8 cellular contexts compared by ENCODE assay signal in the genomic region with DNA sequence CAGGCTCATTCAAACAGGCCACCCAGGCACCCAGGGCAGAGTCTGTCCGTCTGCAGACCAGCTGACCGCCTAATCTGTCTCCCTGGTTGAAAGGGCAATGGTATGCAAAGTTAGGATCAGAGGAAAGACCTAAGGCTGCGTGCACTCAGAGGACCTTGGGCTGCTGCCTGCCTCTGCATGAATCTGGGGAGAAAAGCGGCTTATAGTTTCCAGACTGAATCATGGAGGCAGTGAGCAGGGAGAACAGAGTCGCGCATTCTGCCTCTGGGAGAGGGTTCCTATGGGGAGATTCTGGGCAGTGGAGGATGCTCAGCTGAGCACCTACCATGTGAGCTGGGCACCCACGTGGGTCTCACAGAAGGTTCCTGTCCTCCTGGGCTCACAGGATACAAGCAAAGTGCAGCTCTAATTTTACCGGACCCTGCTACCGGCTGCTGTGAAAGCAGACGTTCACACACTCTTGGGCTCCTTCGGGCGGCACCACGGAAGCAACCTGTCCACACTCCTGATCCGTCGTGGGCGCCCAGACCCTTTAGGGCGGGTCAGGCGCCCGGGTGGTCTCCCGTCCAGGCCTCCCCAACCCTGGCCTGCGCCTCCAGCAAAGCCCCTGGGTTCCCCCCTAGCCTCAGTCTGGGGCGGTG. TPM values are rescaled to one million over a fixed set of nuclear protein-coding genes. Genes with fewer than 3 reads are reported as not detected.
DNase-seq lines count a peak whose midpoint lies in the region; ATAC-seq, FAIRE-seq and TF ChIP-seq lines count a peak whose summit lies in the region.

No MANE protein-coding gene starts in this region.

- H3K27me3 Mint-ChIP-seq in MCF 10A (ENCODE audit: insufficient read depth, unreplicated experiment): no peaks in the 10 kb centered on the region

- H3K4me1 ChIP-seq in PC-3 (ENCODE audit: insufficient read depth, low read length) (peaks cover 26% of the 10 kb centered on the region), kidney (ENCODE audit: control insufficient read depth in 1 of 2, insufficient read depth in 1 of 2, low read depth in 1 of 2, low read length in 2 of 2) (peaks cover 4 to 11% of the 10 kb centered on the region in 2 donors)

- DNase-seq in activated effector memory CD4-positive, alpha-beta T cell treated with Interleukin-2 at 50 U/mL for 16 hours: peak; percentile 3
- no peak for DNase-seq in activated effector memory CD4-positive, alpha-beta T cell treated with anti-CD3 and anti-CD28 coated beads, Interleukin-2, amount 50 U/mL, for 16 hours
- DNase-seq in PC-3: peak; percentile 47
- DNase-seq in MCF 10A (ENCODE audit: unreplicated experiment): peak; percentile 48
- no peak for DNase-seq in kidney
- peak; percentile 9 to 29 for DNase-seq in stimulated activated CD4-positive, alpha-beta T cell treated with anti-CD3 and anti-CD28 coated beads, Interleukin-2, amount 100 ng/mL, for 48 hours
- DNase-seq in GM19238 (ENCODE audit: insufficient read length, low spot score): no peak

- peak overlapping the region; percentile 48 for H3K27ac Mint-ChIP-seq in MCF 10A (ENCODE audit: low read depth, unreplicated experiment)

- H3F3A ChIP-seq in PC-3 (ENCODE audit: low read length, unreplicated experiment): no peaks in the 10 kb centered on the region

- no peaks in the 10 kb centered on the region for H3K9me3 Mint-ChIP-seq in MCF 10A (ENCODE audit: unreplicated experiment)

- CTCF ChIA-PET in PC-3 (lab: Charles Lee): interaction anchor here (0.9 kb wide), 1 partner anchor 44 kb away, joined by 3 read pairs; no protein-coding TSS in a partner anchor
- CTCF ChIA-PET in MCF 10A (lab: Yijun Ruan, JAX): interaction anchor here (0.6 to 1.7 kb wide), 5 partner anchors 33 to 97 kb away, joined by 3 to 14 read pairs (median 3); no protein-coding TSS in a partner anchor

- H3K9me2 ChIP-seq in PC-3 (replicated peaks; ENCODE audit: low read length): no peaks in the 10 kb centered on the region

- H3K36me3 ChIP-seq in PC-3 (ENCODE audit: low read depth, low read length): 0 out of 2 replicates have a peak, but pooled peaks cover 5% of the 10 kb centered on the region
- H3K36me3 ChIP-seq in kidney (ENCODE audit: control insufficient read depth in 1 of 2, insufficient read depth in 2 of 2, low read length in 2 of 2): no peaks in the 10 kb centered on the region

- peaks cover 52% of the 10 kb centered on the region for H3K79me2 ChIP-seq in PC-3 (ENCODE audit: low read length)

- H3K27me3 ChIP-seq in PC-3 (ENCODE audit: low read length): no peaks in the 10 kb centered on the region

- H3K4me3 Mint-ChIP-seq in MCF 10A (ENCODE audit: unreplicated experiment): peak overlapping the region; percentile 76

- intact Hi-C loops in PC-3 (cut with micrococcal nuclease) (loop anchor here (1.0 to 5.0 kb wide), 3 partner anchors 25 to 86 kb away; no protein-coding TSS in a partner anchor), MCF 10A (cut with micrococcal nuclease) (loop anchor here (1.0 to 2.0 kb wide), 4 partner anchors 35 to 88 kb away; no protein-coding TSS in a partner anchor), kidney (cut with DNase I) (no loop called here)

- H3K36me3 Mint-ChIP-seq in MCF 10A (ENCODE audit: insufficient read depth, unreplicated experiment): peaks cover 7% of the 10 kb centered on the region

- H3K9ac ChIP-seq in PC-3 (ENCODE audit: low read length) (peak overlapping the region; percentile 88), kidney (ENCODE audit: low read length in 2 of 2) (peak overlapping the region in 1 of 2 donors; percentile 5)

- H4K20me1 ChIP-seq in PC-3 (ENCODE audit: low read length): peaks cover 11% of the 10 kb centered on the region; the same call in 1 of the 2 replicates

- peak overlapping the region; percentile 86 for H2AFZ ChIP-seq in PC-3 (ENCODE audit: low read length)

- POLR2A ChIA-PET in PC-3 (lab: Charles Lee; ENCODE audit: unreplicated experiment) (interaction anchor here (0.6 kb wide), 1 partner anchor 26 kb away, joined by 7 read pairs; no protein-coding TSS in a partner anchor), MCF 10A (lab: Yijun Ruan, JAX) (interaction anchor here (0.6 to 3.1 kb wide), 14 partner anchors 10 to 1343 kb away, joined by 3 to 22 read pairs (median 6); no protein-coding TSS in a partner anchor)

- ATAC-seq in HG02852 (IDR thresholded peaks at IDR 0.05; ENCODE audit: unreplicated experiment) (peak; percentile 30), PC-3 (peak; percentile 45)

- H3K4me2 ChIP-seq in PC-3 (ENCODE audit: low read length): peak overlapping the region; percentile 94

- FAIRE-seq in kidney (lab: Jason Lieb, UNC): no peak

- H3K4me1 Mint-ChIP-seq in MCF 10A (ENCODE audit: insufficient read depth, unreplicated experiment): peaks cover 29% of the 10 kb centered on the region

- peak overlapping the region; percentile 92 for H3K4me3 ChIP-seq in PC-3 (ENCODE audit: low read length)
- H3K4me3 ChIP-seq in kidney (ENCODE audit: low read length in 2 of 2): peak overlapping the region; percentile 48 to 66

- no TSS peak for BruUV-seq in PC-3 (replicated peaks; lab: Mats Ljungman, UMichigan)
- TSS peak; percentile 30 for BruUV-seq in MCF 10A (replicated peaks; lab: Mats Ljungman, UMichigan)

- TF ChIP-seq CTCF in PC-3 (conservative IDR thresholded peaks at IDR 0.05; ENCODE audit: low read depth, low read length) (no peak), MCF 10A (IDR thresholded peaks at IDR 0.05; ENCODE audit: unreplicated experiment) (no peak), kidney (IDR thresholded peaks at IDR 0.05; ENCODE audit: borderline replicate concordance, extremely low read depth, insufficient read depth) (no peak)

- H3K9me3 ChIP-seq in PC-3 (ENCODE audit: low read length) (no peaks in the 10 kb centered on the region), kidney (ENCODE audit: control insufficient read depth in 1 of 2, low read length in 2 of 2) (no peaks in the 10 kb centered on the region)

- no peak overlapping the region for H3K27ac ChIP-seq in PC-3 (ENCODE audit: low read length)
- H3K27ac ChIP-seq in kidney (ENCODE audit: low read depth in 2 of 2, low read length in 2 of 2): no peak overlapping the region

RNA-seq across cellular contexts. Expression of a gene that starts 0.8 kb away (rescaled TPM):
- total RNA-seq in PC-3 (2014; rRNA removed) (79.1 and 80.5 TPM in 2 replicates), MCF 10A (2022) (48.2 and 71.0 TPM in 2 replicates), kidney (13.2 TPM)
- 12.3 TPM for polyA plus RNA-seq in kidney (ENCODE audit: insufficient read depth, low read depth, low replicate concordance)

RNA-seq across cellular contexts. Expression of a gene that starts 51.6 kb away (rescaled TPM):
- total RNA-seq in PC-3 (2014; rRNA removed) (1,587 TPM in 2 replicates), MCF 10A (2022) (1,485 and 1,602 TPM in 2 replicates), kidney (1,132 TPM)
- 952 TPM for polyA plus RNA-seq in kidney (ENCODE audit: insufficient read depth, low read depth, low replicate concordance)

Comparison
In these comparisons a context has a peak if more than half of its experiments do, and no peak if none do; other contexts are left out.
1. DNase-seq: peak in activated effector memory CD4-positive, alpha-beta T cell treated with Interleukin-2 at 50 U/mL for 16 hours (single experiment), PC-3 (single experiment), MCF 10A (single experiment) and stimulated activated CD4-positive, alpha-beta T cell treated with anti-CD3 and anti-CD28 coated beads, Interleukin-2, amount 100 ng/mL, for 48 hours (2 of 2); none in activated effector memory CD4-positive, alpha-beta T cell treated with anti-CD3 and anti-CD28 coated beads, Interleukin-2, amount 50 U/mL, for 16 hours (single experiment), kidney (single experiment) and GM19238 (single experiment).